ENCODE assay signal across 22 cellular contexts in the genomic region with DNA sequence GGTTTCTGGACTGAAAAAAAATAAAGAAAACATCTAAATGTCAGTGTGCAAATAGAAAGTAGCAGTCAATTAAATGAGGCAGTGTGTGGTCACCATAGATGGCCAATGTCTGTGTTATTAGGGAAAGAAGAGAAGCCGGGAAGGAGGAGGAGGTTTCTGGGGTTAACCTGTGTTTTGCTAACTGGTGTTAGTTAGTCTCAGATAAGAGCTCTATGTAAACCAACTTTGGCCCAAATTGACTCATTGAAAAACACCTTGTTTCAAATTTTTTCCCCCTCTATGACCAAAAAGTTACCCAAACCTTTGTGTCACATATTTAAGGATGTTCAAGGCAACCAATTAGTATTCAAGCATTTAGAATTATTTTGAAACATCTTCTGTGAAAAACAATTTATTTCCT.
DNase-seq lines count a peak whose midpoint lies in the region; ATAC-seq and TF ChIP-seq lines count a peak whose summit lies in the region.
"Had no signal": no experiment of that assay in that cellular context is flagged by ENCODE, and none has a peak within 500 bp of the region (broad histone marks: within the 10 kb centered on the region; RNA-seq: fewer than 3 reads in every experiment).

No MANE protein-coding gene starts in this region.

- H3K27me3 ChIP-seq in hepatocyte: no peaks in the 10 kb centered on the region
- no peaks in the 10 kb centered on the region for H3K27me3 ChIP-seq in MM.1S (replicated peaks; ENCODE audit: insufficient read depth, low read length)
- H3K27me3 ChIP-seq: BLaER1 had no signal

- H3K4me1 Mint-ChIP-seq in activated naive CD8-positive, alpha-beta T cell treated with anti-CD3 and anti-CD28 coated beads, Interleukin-2, amount 50 U/mL, for 24 hours: peaks cover 49% of the 10 kb centered on the region
- peaks cover 11% of the 10 kb centered on the region for H3K4me1 Mint-ChIP-seq in activated naive CD8-positive, alpha-beta T cell treated with anti-CD3 and anti-CD28 coated beads for 36 hours

- H3K4me1 ChIP-seq in hepatocyte (ENCODE audit: insufficient read depth): peaks cover 37% of the 10 kb centered on the region
- no peaks in the 10 kb centered on the region for H3K4me1 ChIP-seq in MM.1S (ENCODE audit: low read length)

- no peaks in the 10 kb centered on the region for H3F3A ChIP-seq in MM.1S (ENCODE audit: insufficient read depth, low read length)

- H3K27ac Mint-ChIP-seq in activated naive CD8-positive, alpha-beta T cell treated with anti-CD3 and anti-CD28 coated beads, Interleukin-2, amount 50 U/mL, for 24 hours: peak overlapping the region; percentile 30
- no peak overlapping the region for H3K27ac Mint-ChIP-seq in activated naive CD8-positive, alpha-beta T cell treated with anti-CD3 and anti-CD28 coated beads for 36 hours
- H3K27ac Mint-ChIP-seq: activated naive CD4-positive, alpha-beta T cell treated with anti-CD3 and anti-CD28 coated beads, Interleukin-2, amount 10 ng/mL, durations not matched to agents 7 days and 5 days had no signal

- H3K9me3 ChIP-seq in hepatocyte (ENCODE audit: low read depth) (no peaks in the 10 kb centered on the region), MM.1S (replicated peaks; ENCODE audit: insufficient read depth, low read length) (no peaks in the 10 kb centered on the region)
- H3K9me3 ChIP-seq: BLaER1, thoracic aorta had no signal

- no peaks in the 10 kb centered on the region for H4K20me1 ChIP-seq in hepatocyte (ENCODE audit: insufficient read depth, poor library complexity, severe bottlenecking)
- no peaks in the 10 kb centered on the region for H4K20me1 ChIP-seq in MM.1S (ENCODE audit: insufficient read depth, low read length)
- H4K20me1 ChIP-seq: BLaER1 had no signal

- H3K9me3 Mint-ChIP-seq in activated naive CD8-positive, alpha-beta T cell treated with anti-CD3 and anti-CD28 coated beads, Interleukin-2, amount 50 U/mL, for 24 hours: peaks cover under 1% of the 10 kb centered on the region
- no peaks in the 10 kb centered on the region for H3K9me3 Mint-ChIP-seq in activated naive CD8-positive, alpha-beta T cell treated with anti-CD3 and anti-CD28 coated beads for 36 hours
- H3K9me3 Mint-ChIP-seq: activated naive CD4-positive, alpha-beta T cell treated with anti-CD3 and anti-CD28 coated beads, Interleukin-2, amount 10 ng/mL, durations not matched to agents 7 days and 5 days; nephron had no signal

- peak; percentile 76 for ATAC-seq in activated naive CD8-positive, alpha-beta T cell treated with anti-CD3 and anti-CD28 coated beads, Interleukin-2, amount 50 U/mL, for 24 hours
- ATAC-seq in stimulated activated naive CD8-positive, alpha-beta T cell treated with anti-CD3 and anti-CD28 coated beads, Interleukin-15, Interleukin-2, amounts not matched to agents 100 U/mL and 50 U/mL, for 24 hours: peak; percentile 62
- ATAC-seq in GM19395 (IDR thresholded peaks at IDR 0.05; ENCODE audit: unreplicated experiment): no peak

- H3K4me2 ChIP-seq in hepatocyte (peak overlapping the region; percentile 10), MM.1S (ENCODE audit: low read depth, low read length) (no peak overlapping the region)
- H3K4me2 ChIP-seq: BLaER1 had no signal

- H3K36me3 ChIP-seq in hepatocyte (replicated peaks; ENCODE audit: insufficient read depth, low read depth) (no peaks in the 10 kb centered on the region), MM.1S (replicated peaks; ENCODE audit: insufficient read depth, low read length) (no peaks in the 10 kb centered on the region)
- H3K36me3 ChIP-seq: BLaER1, thoracic aorta had no signal

- H3K27ac ChIP-seq in hepatocyte (peak overlapping the region; percentile 41), MM.1S (ENCODE audit: low read length) (no peak overlapping the region)
- H3K27ac ChIP-seq: BLaER1, RWPE1, thoracic aorta had no signal

- no peaks in the 10 kb centered on the region for H3K9me2 ChIP-seq in hepatocyte (replicated peaks; ENCODE audit: insufficient read depth)
- no peaks in the 10 kb centered on the region for H3K9me2 ChIP-seq in MM.1S (replicated peaks; ENCODE audit: insufficient read depth, low read length)

- H3K4me3 ChIP-seq in hepatocyte (no peak overlapping the region), MM.1S (ENCODE audit: low read length) (no peak overlapping the region)
- H3K4me3 ChIP-seq: BLaER1, thoracic aorta had no signal

- H3K27me3 Mint-ChIP-seq in activated naive CD8-positive, alpha-beta T cell treated with anti-CD3 and anti-CD28 coated beads, Interleukin-2, amount 50 U/mL, for 24 hours: peaks cover 31% of the 10 kb centered on the region
- peaks cover 37% of the 10 kb centered on the region for H3K27me3 Mint-ChIP-seq in activated naive CD8-positive, alpha-beta T cell treated with anti-CD3 and anti-CD28 coated beads for 36 hours
- H3K27me3 Mint-ChIP-seq: activated naive CD4-positive, alpha-beta T cell treated with anti-CD3 and anti-CD28 coated beads, Interleukin-2, amount 10 ng/mL, durations not matched to agents 7 days and 5 days had no signal

- H2AFZ ChIP-seq in hepatocyte: no peak overlapping the region
- no peak overlapping the region for H2AFZ ChIP-seq in MM.1S (ENCODE audit: low read length)

- H3K4me3 Mint-ChIP-seq in activated naive CD8-positive, alpha-beta T cell treated with anti-CD3 and anti-CD28 coated beads, Interleukin-2, amount 50 U/mL, for 24 hours: no peak overlapping the region
- H3K4me3 Mint-ChIP-seq in activated naive CD8-positive, alpha-beta T cell treated with anti-CD3 and anti-CD28 coated beads for 36 hours: no peak overlapping the region
- H3K4me3 Mint-ChIP-seq: activated naive CD4-positive, alpha-beta T cell treated with anti-CD3 and anti-CD28 coated beads, Interleukin-2, amount 10 ng/mL, durations not matched to agents 7 days and 5 days; nephron had no signal

- TF ChIP-seq CTCF in hepatocyte (IDR thresholded peaks at IDR 0.05; ENCODE audit: poor library complexity): no peak
- no peak for TF ChIP-seq CTCF in MM.1S (IDR thresholded peaks at IDR 0.05; ENCODE audit: low read length)

- DNase-seq in activated naive CD8-positive, alpha-beta T cell treated with anti-CD3 and anti-CD28 coated beads, Interleukin-2, amount 50 U/mL, for 24 hours: no peak
- no peak for DNase-seq in activated naive CD8-positive, alpha-beta T cell treated with anti-CD3 and anti-CD28 coated beads for 36 hours
- DNase-seq in hepatocyte (ENCODE audit: low spot score) (no peak), MM.1S (no peak)
- no peak for DNase-seq in stimulated activated naive CD8-positive, alpha-beta T cell treated with anti-CD3 and anti-CD28 coated beads, Interleukin-15, Interleukin-2, amounts not matched to agents 100 U/mL and 50 U/mL, for 24 hours
- DNase-seq in central memory CD4-positive, alpha-beta T cell: no peak
- DNase-seq: activated CD4-positive, CD25-positive, alpha-beta regulatory T cell; activated naive CD4-positive, alpha-beta T cell treated with anti-CD3 and anti-CD28 coated beads, Interleukin-2, amount 10 ng/mL, durations not matched to agents 7 days and 5 days; anterior cingulate cortex; EL; hippocampal formation; IMR-90; NCI-H1092; NCI-H187 treated with DMSO at 0.1 percent for 48 hours; NCI-H2171; stimulated activated CD4-positive, alpha-beta T cell treated with anti-CD3 and anti-CD28 coated beads, Interleukin-15, amount 100 ng/mL, for 24 hours; stimulated activated CD4-positive, alpha-beta T cell treated with anti-CD3 and anti-CD28 coated beads, Interleukin-4, amount 100 ng/mL, for 4 hours had no signal

- H3K79me2 ChIP-seq in hepatocyte: no peaks in the 10 kb centered on the region
- H3K79me2 ChIP-seq in MM.1S (ENCODE audit: low read length): no peaks in the 10 kb centered on the region

- WGBS in hepatocyte (ENCODE audit: low lambda C conversion rate, missing lambda C conversion rate): 23% methylated on average over 1 of the region's 1 CpG

- no peak overlapping the region for H3K9ac ChIP-seq in MM.1S (ENCODE audit: low read length)
- H3K9ac ChIP-seq: BLaER1 had no signal

- H3K36me3 Mint-ChIP-seq in activated naive CD8-positive, alpha-beta T cell treated with anti-CD3 and anti-CD28 coated beads, Interleukin-2, amount 50 U/mL, for 24 hours (ENCODE audit: low read depth): no peaks in the 10 kb centered on the region
- peaks cover 3% of the 10 kb centered on the region for H3K36me3 Mint-ChIP-seq in activated naive CD8-positive, alpha-beta T cell treated with anti-CD3 and anti-CD28 coated beads for 36 hours
- H3K36me3 Mint-ChIP-seq: activated naive CD4-positive, alpha-beta T cell treated with anti-CD3 and anti-CD28 coated beads, Interleukin-2, amount 10 ng/mL, durations not matched to agents 7 days and 5 days had no signal
